ENCODE assay signal across 1 cellular context in the genomic region with DNA sequence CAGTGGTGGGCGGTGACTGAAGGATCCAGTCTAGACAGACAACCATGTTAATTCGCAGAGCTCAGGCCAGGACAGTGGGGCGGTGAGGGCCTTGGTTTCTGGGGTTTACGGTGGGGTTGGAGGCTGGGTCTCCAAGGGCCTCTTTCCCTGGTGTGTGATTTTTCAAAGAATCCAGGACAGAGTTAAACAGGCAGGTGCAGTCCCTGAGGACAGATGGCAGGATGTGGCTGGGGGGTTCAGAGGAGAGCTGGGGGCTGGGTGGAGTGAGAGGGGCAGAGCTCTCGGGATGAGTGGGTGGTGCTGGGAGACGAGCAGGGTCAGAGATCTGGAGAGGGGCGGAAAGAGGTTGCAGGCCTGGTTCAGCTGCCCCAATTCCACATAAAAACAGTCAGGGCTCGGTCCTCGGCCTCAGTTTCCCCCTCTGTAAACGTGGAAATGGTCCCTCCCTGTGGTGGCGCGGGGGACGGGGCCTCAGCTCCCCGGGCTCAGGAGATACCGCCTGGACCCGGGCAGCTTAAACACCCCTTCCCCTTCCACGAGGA.
TF ChIP-seq lines count a peak whose summit lies in the region.

No MANE protein-coding gene starts in this region.

TF ChIP-seq in GM23338, 12 proteins besides CTCF, POLR2A, EP300 and RAD21 (continued from another document):
- TF ChIP-seq, protein P1, sequence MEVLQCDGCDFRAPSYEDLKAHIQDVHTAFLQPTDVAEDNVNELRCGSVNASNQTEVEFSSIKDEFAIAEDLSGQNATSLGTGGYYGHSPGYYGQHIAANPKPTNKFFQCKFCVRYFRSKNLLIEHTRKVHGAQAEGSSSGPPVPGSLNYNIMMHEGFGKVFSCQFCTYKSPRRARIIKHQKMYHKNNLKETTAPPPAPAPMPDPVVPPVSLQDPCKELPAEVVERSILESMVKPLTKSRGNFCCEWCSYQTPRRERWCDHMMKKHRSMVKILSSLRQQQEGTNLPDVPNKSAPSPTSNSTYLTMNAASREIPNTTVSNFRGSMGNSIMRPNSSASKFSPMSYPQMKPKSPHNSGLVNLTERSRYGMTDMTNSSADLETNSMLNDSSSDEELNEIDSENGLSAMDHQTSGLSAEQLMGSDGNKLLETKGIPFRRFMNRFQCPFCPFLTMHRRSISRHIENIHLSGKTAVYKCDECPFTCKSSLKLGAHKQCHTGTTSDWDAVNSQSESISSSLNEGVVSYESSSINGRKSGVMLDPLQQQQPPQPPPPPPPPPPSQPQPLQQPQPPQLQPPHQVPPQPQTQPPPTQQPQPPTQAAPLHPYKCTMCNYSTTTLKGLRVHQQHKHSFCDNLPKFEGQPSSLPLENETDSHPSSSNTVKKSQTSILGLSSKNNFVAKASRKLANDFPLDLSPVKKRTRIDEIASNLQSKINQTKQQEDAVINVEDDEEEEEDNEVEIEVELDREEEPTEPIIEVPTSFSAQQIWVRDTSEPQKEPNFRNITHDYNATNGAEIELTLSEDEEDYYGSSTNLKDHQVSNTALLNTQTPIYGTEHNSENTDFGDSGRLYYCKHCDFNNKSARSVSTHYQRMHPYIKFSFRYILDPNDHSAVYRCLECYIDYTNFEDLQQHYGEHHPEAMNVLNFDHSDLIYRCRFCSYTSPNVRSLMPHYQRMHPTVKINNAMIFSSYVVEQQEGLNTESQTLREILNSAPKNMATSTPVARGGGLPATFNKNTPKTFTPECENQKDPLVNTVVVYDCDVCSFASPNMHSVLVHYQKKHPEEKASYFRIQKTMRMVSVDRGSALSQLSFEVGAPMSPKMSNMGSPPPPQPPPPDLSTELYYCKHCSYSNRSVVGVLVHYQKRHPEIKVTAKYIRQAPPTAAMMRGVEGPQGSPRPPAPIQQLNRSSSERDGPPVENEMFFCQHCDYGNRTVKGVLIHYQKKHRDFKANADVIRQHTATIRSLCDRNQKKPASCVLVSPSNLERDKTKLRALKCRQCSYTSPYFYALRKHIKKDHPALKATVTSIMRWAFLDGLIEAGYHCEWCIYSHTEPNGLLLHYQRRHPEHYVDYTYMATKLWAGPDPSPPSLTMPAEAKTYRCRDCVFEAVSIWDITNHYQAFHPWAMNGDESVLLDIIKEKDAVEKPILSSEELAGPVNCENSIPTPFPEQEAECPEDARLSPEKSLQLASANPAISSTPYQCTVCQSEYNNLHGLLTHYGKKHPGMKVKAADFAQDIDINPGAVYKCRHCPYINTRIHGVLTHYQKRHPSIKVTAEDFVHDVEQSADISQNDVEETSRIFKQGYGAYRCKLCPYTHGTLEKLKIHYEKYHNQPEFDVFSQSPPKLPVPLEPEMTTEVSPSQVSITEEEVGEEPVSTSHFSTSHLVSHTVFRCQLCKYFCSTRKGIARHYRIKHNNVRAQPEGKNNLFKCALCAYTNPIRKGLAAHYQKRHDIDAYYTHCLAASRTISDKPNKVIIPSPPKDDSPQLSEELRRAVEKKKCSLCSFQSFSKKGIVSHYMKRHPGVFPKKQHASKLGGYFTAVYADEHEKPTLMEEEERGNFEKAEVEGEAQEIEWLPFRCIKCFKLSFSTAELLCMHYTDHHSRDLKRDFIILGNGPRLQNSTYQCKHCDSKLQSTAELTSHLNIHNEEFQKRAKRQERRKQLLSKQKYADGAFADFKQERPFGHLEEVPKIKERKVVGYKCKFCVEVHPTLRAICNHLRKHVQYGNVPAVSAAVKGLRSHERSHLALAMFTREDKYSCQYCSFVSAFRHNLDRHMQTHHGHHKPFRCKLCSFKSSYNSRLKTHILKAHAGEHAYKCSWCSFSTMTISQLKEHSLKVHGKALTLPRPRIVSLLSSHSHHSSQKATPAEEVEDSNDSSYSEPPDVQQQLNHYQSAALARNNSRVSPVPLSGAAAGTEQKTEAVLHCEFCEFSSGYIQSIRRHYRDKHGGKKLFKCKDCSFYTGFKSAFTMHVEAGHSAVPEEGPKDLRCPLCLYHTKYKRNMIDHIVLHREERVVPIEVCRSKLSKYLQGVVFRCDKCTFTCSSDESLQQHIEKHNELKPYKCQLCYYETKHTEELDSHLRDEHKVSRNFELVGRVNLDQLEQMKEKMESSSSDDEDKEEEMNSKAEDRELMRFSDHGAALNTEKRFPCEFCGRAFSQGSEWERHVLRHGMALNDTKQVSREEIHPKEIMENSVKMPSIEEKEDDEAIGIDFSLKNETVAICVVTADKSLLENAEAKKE (CRISPR knock-in tag; IDR thresholded peaks at IDR 0.05): no peak
- TF ChIP-seq STAT1 (IDR thresholded peaks at IDR 0.05; ENCODE audit: unreplicated experiment): no peak
- no peak for TF ChIP-seq JUNB (IDR thresholded peaks at IDR 0.05; ENCODE audit: unreplicated experiment)
- no peak for TF ChIP-seq NANOG (IDR thresholded peaks at IDR 0.05; ENCODE audit: borderline replicate concordance)
- no peak for TF ChIP-seq POLR2AphosphoS5 (IDR thresholded peaks at IDR 0.05; ENCODE audit: low read depth)
